1 cellular context compared by ENCODE assay signal in the genomic region with DNA sequence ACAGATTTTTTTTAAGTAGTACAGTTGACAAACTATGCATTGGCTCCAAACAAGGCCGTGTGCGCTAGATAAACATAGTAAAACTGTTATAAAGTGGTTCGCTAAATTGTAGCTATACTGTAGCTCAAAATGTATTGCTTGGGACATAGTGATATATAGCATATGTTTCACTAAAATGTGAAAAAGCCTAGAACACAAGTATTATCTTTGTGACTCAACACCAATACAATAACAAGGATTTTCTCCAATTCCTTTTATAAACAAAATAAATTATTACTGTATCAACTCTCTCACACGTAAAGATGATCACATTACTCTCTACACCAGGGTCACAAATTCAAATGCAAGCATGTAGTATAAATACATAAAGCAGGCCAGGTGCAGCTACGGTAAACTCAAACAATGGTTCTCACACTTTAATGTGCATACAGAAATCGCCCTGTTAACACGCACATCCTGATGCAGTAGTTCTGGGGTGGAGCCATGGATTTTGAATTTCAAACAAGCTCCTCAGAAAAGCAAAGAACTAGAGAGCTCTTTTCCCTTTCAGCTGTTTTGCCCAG.
A peak's percentile ranks its signal among the peaks of the same experiment; 100 is the strongest.
TF ChIP-seq lines count a peak whose summit lies in the region.

No MANE protein-coding gene starts in this region.

TF ChIP-seq in HEK293, 187 proteins besides CTCF, POLR2A, EP300 and RAD21 (continued from another document and continues in another):
- TF ChIP-seq, protein P1, sequence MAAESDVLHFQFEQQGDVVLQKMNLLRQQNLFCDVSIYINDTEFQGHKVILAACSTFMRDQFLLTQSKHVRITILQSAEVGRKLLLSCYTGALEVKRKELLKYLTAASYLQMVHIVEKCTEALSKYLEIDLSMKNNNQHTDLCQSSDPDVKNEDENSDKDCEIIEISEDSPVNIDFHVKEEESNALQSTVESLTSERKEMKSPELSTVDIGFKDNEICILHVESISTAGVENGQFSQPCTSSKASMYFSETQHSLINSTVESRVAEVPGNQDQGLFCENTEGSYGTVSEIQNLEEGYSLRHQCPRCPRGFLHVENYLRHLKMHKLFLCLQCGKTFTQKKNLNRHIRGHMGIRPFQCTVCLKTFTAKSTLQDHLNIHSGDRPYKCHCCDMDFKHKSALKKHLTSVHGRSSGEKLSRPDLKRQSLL (tag by site-specific recombination; IDR thresholded peaks at IDR 0.05), result 0 out of 2 replicates have a peak, but pooled peaks have one; percentile 12
- TF ChIP-seq ZNF223 (tag by site-specific recombination; IDR thresholded peaks at IDR 0.05), result no peak
- no peak for TF ChIP-seq ZNF707 (tag by site-specific recombination; IDR thresholded peaks at IDR 0.05)
- TF ChIP-seq, protein P2, sequence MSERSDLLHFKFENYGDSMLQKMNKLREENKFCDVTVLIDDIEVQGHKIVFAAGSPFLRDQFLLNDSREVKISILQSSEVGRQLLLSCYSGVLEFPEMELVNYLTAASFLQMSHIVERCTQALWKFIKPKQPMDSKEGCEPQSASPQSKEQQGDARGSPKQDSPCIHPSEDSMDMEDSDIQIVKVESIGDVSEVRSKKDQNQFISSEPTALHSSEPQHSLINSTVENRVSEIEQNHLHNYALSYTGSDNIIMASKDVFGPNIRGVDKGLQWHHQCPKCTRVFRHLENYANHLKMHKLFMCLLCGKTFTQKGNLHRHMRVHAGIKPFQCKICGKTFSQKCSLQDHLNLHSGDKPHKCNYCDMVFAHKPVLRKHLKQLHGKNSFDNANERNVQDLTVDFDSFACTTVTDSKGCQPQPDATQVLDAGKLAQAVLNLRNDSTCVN (tag by site-specific recombination; optimal IDR thresholded peaks at IDR 0.05), result no peak
- TF ChIP-seq, protein P3, sequence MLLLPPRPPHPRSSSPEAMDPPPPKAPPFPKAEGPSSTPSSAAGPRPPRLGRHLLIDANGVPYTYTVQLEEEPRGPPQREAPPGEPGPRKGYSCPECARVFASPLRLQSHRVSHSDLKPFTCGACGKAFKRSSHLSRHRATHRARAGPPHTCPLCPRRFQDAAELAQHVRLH (tag by site-specific recombination; IDR thresholded peaks at IDR 0.05), result 0 out of 2 replicates have a peak, but pooled peaks have one; percentile 10
- TF ChIP-seq, protein P4, sequence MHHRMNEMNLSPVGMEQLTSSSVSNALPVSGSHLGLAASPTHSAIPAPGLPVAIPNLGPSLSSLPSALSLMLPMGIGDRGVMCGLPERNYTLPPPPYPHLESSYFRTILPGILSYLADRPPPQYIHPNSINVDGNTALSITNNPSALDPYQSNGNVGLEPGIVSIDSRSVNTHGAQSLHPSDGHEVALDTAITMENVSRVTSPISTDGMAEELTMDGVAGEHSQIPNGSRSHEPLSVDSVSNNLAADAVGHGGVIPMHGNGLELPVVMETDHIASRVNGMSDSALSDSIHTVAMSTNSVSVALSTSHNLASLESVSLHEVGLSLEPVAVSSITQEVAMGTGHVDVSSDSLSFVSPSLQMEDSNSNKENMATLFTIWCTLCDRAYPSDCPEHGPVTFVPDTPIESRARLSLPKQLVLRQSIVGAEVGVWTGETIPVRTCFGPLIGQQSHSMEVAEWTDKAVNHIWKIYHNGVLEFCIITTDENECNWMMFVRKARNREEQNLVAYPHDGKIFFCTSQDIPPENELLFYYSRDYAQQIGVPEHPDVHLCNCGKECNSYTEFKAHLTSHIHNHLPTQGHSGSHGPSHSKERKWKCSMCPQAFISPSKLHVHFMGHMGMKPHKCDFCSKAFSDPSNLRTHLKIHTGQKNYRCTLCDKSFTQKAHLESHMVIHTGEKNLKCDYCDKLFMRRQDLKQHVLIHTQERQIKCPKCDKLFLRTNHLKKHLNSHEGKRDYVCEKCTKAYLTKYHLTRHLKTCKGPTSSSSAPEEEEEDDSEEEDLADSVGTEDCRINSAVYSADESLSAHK (tag by site-specific recombination; IDR thresholded peaks at IDR 0.05), result no peak; the same call in 1 of the 2 replicates
- TF ChIP-seq, protein P5, sequence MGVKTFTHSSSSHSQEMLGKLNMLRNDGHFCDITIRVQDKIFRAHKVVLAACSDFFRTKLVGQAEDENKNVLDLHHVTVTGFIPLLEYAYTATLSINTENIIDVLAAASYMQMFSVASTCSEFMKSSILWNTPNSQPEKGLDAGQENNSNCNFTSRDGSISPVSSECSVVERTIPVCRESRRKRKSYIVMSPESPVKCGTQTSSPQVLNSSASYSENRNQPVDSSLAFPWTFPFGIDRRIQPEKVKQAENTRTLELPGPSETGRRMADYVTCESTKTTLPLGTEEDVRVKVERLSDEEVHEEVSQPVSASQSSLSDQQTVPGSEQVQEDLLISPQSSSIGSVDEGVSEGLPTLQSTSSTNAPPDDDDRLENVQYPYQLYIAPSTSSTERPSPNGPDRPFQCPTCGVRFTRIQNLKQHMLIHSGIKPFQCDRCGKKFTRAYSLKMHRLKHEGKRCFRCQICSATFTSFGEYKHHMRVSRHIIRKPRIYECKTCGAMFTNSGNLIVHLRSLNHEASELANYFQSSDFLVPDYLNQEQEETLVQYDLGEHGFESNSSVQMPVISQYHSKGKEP (tag by site-specific recombination; IDR thresholded peaks at IDR 0.05), result peak; percentile 89
- TF ChIP-seq ZNF350 (tag by site-specific recombination; IDR thresholded peaks at IDR 0.05), result no peak
- TF ChIP-seq, protein P6, sequence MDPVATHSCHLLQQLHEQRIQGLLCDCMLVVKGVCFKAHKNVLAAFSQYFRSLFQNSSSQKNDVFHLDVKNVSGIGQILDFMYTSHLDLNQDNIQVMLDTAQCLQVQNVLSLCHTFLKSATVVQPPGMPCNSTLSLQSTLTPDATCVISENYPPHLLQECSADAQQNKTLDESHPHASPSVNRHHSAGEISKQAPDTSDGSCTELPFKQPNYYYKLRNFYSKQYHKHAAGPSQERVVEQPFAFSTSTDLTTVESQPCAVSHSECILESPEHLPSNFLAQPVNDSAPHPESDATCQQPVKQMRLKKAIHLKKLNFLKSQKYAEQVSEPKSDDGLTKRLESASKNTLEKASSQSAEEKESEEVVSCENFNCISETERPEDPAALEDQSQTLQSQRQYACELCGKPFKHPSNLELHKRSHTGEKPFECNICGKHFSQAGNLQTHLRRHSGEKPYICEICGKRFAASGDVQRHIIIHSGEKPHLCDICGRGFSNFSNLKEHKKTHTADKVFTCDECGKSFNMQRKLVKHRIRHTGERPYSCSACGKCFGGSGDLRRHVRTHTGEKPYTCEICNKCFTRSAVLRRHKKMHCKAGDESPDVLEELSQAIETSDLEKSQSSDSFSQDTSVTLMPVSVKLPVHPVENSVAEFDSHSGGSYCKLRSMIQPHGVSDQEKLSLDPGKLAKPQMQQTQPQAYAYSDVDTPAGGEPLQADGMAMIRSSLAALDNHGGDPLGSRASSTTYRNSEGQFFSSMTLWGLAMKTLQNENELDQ (tag by site-specific recombination; IDR thresholded peaks at IDR 0.05; ENCODE audit: low read depth), result no peak
- TF ChIP-seq ZNF133 (tag by site-specific recombination; IDR thresholded peaks at IDR 0.05), result no peak
- TF ChIP-seq ZNF521 (tag by site-specific recombination; IDR thresholded peaks at IDR 0.05), result no peak
- TF ChIP-seq BCL11A (tag by site-specific recombination; IDR thresholded peaks at IDR 0.05; ENCODE audit: low read depth), result peak; percentile 86; the same call in 1 of the 2 replicates
- TF ChIP-seq HOXC10 (CRISPR knock-in tag; IDR thresholded peaks at IDR 0.05), result no peak
- no peak for TF ChIP-seq ZNF324 (tag by site-specific recombination; IDR thresholded peaks at IDR 0.05)
- TF ChIP-seq ZNF658 (tag by site-specific recombination; IDR thresholded peaks at IDR 0.05), result no peak
- TF ChIP-seq ZBTB20 (tag by site-specific recombination; IDR thresholded peaks at IDR 0.05), result peak; percentile 33; the same call in 1 of the 2 replicates
- no peak for TF ChIP-seq ZNF768 (tag by site-specific recombination; IDR thresholded peaks at IDR 0.05)
- no peak for TF ChIP-seq ZNF175 (tag by site-specific recombination; IDR thresholded peaks at IDR 0.05)
- peak; percentile 92 for TF ChIP-seq ZNF366 (tag by site-specific recombination; conservative IDR thresholded peaks at IDR 0.05)
- no peak for TF ChIP-seq ZNF146 (tag by site-specific recombination; IDR thresholded peaks at IDR 0.05)
- TF ChIP-seq KLF8 (tag by site-specific recombination; IDR thresholded peaks at IDR 0.05), result peak; percentile 87
- no peak for TF ChIP-seq ZNF48 (tag by site-specific recombination; IDR thresholded peaks at IDR 0.05)
- no peak for TF ChIP-seq ZNF239 (tag by site-specific recombination; IDR thresholded peaks at IDR 0.05)
- no peak for TF ChIP-seq TCF7L2 (IDR thresholded peaks at IDR 0.05; ENCODE audit: borderline replicate concordance, low read depth, low read length)
- peak; percentile 62; the same call in 1 of the 2 replicates for TF ChIP-seq WT1 (tag by site-specific recombination; IDR thresholded peaks at IDR 0.05)
- TF ChIP-seq, protein P7, sequence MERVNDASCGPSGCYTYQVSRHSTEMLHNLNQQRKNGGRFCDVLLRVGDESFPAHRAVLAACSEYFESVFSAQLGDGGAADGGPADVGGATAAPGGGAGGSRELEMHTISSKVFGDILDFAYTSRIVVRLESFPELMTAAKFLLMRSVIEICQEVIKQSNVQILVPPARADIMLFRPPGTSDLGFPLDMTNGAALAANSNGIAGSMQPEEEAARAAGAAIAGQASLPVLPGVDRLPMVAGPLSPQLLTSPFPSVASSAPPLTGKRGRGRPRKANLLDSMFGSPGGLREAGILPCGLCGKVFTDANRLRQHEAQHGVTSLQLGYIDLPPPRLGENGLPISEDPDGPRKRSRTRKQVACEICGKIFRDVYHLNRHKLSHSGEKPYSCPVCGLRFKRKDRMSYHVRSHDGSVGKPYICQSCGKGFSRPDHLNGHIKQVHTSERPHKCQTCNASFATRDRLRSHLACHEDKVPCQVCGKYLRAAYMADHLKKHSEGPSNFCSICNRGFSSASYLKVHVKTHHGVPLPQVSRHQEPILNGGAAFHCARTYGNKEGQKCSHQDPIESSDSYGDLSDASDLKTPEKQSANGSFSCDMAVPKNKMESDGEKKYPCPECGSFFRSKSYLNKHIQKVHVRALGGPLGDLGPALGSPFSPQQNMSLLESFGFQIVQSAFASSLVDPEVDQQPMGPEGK (tag by site-specific recombination; IDR thresholded peaks at IDR 0.05), result peak; percentile 28; the same call in 1 of the 2 replicates
- peak; percentile 14; the same call in 1 of the 2 replicates for TF ChIP-seq GFI1B (tag by site-specific recombination; IDR thresholded peaks at IDR 0.05)
- TF ChIP-seq ZNF169 (tag by site-specific recombination; IDR thresholded peaks at IDR 0.05), result no peak
- no peak for TF ChIP-seq ZNF341 (tag by site-specific recombination; IDR thresholded peaks at IDR 0.05; ENCODE audit: low read depth)
- TF ChIP-seq SP7 (tag by site-specific recombination; IDR thresholded peaks at IDR 0.05), result peak; percentile 66
- TF ChIP-seq SP2 (tag by site-specific recombination; IDR thresholded peaks at IDR 0.05), result no peak
- TF ChIP-seq GLIS1 (tag by site-specific recombination; IDR thresholded peaks at IDR 0.05), result 0 out of 2 replicates have a peak, but pooled peaks have one; percentile 17
- peak; percentile 82 for TF ChIP-seq ZNF629 (tag by site-specific recombination; IDR thresholded peaks at IDR 0.05)
- no peak for TF ChIP-seq YY2 (tag by site-specific recombination; IDR thresholded peaks at IDR 0.05)
- 0 out of 2 replicates have a peak, but pooled peaks have one; percentile 15 for TF ChIP-seq OVOL3 (tag by site-specific recombination; IDR thresholded peaks at IDR 0.05)
- TF ChIP-seq SETDB1 (IDR thresholded peaks at IDR 0.05; ENCODE audit: insufficient read length, low read length), result no peak
- TF ChIP-seq ZBTB8A (tag by site-specific recombination; IDR thresholded peaks at IDR 0.05), result peak; percentile 56; the same call in 1 of the 2 replicates
- TF ChIP-seq IKZF3 (tag by site-specific recombination; IDR thresholded peaks at IDR 0.05), result peak; percentile 87
- TF ChIP-seq OSR2 (tag by site-specific recombination; IDR thresholded peaks at IDR 0.05), result peak; percentile 37; the same call in 1 of the 2 replicates
- TF ChIP-seq ZNF155 (tag by site-specific recombination; IDR thresholded peaks at IDR 0.05), result no peak
- TF ChIP-seq, protein P8, sequence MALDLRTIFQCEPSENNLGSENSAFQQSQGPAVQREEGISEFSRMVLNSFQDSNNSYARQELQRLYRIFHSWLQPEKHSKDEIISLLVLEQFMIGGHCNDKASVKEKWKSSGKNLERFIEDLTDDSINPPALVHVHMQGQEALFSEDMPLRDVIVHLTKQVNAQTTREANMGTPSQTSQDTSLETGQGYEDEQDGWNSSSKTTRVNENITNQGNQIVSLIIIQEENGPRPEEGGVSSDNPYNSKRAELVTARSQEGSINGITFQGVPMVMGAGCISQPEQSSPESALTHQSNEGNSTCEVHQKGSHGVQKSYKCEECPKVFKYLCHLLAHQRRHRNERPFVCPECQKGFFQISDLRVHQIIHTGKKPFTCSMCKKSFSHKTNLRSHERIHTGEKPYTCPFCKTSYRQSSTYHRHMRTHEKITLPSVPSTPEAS (tag by site-specific recombination; IDR thresholded peaks at IDR 0.05), result peak; percentile 47; the same call in 1 of the 2 replicates
- TF ChIP-seq, protein P9, sequence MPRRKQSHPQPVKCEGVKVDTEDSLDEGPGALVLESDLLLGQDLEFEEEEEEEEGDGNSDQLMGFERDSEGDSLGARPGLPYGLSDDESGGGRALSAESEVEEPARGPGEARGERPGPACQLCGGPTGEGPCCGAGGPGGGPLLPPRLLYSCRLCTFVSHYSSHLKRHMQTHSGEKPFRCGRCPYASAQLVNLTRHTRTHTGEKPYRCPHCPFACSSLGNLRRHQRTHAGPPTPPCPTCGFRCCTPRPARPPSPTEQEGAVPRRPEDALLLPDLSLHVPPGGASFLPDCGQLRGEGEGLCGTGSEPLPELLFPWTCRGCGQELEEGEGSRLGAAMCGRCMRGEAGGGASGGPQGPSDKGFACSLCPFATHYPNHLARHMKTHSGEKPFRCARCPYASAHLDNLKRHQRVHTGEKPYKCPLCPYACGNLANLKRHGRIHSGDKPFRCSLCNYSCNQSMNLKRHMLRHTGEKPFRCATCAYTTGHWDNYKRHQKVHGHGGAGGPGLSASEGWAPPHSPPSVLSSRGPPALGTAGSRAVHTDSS (tag by site-specific recombination; IDR thresholded peaks at IDR 0.05), result peak; percentile 14; the same call in 1 of the 2 replicates
- TF ChIP-seq, protein P10, sequence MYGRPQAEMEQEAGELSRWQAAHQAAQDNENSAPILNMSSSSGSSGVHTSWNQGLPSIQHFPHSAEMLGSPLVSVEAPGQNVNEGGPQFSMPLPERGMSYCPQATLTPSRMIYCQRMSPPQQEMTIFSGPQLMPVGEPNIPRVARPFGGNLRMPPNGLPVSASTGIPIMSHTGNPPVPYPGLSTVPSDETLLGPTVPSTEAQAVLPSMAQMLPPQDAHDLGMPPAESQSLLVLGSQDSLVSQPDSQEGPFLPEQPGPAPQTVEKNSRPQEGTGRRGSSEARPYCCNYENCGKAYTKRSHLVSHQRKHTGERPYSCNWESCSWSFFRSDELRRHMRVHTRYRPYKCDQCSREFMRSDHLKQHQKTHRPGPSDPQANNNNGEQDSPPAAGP (tag by site-specific recombination; IDR thresholded peaks at IDR 0.05), result no peak
